In genomic region chr6:56764081-56764566, GRCh38 we compare ENCODE assay signal across 8 cellular contexts.
A peak's percentile ranks its signal among the peaks of the same experiment; 100 is the strongest.
DNase-seq lines count a peak whose midpoint lies in the region; ATAC-seq and TF ChIP-seq lines count a peak whose summit lies in the region.

No MANE protein-coding gene starts in this region.

- DNase-seq in HuH-7 (ENCODE audit: low spot score) (peak; percentile 25), adrenal gland (peak in 6 of 7 donors; percentile 28 to 43 (median 38)), islet precursor cell (peak; percentile 71), NCI-H774 (lab: John Stamatoyannopoulos, UW) (no peak), ovary (no peak), HK-2 (ENCODE audit: unreplicated experiment) (no peak)

- TF ChIP-seq CTCF in GM12872 (IDR thresholded peaks at IDR 0.05; ENCODE audit: insufficient read depth, low read depth, low read length) (peak; percentile 65), adrenal gland (IDR thresholded peaks at IDR 0.05) (peak in 5 of 6 experiments; percentile 45 to 62 (median 55)), ovary (IDR thresholded peaks at IDR 0.05) (no peak)

- H3K4me1 ChIP-seq in adrenal gland (replicated peaks in 1 of 2) (peaks cover 16 to 26% of the 10 kb centered on the region in 2 donors), ovary (ENCODE audit: insufficient read depth) (peaks cover 8% of the 10 kb centered on the region)

- intact Hi-C loops in adrenal gland (cut with DNase I): no loop called here
- intact Hi-C loops in ovary (cut with DNase I): no loop called here

- WGBS in adrenal gland, 4 donors: 22 to 31% (median 27%) methylated on average over 3 of the region's 3 CpGs
- 46 to 59% (median 48%) methylated on average over 3 of the region's 3 CpGs for WGBS in ovary, 3 donors

- no peaks in the 10 kb centered on the region for H3K27me3 ChIP-seq in adrenal gland
- H3K27me3 ChIP-seq in ovary: no peaks in the 10 kb centered on the region

- H3K36me3 ChIP-seq in adrenal gland (replicated peaks in 1 of 2): no peaks in the 10 kb centered on the region
- H3K36me3 ChIP-seq in ovary: no peaks in the 10 kb centered on the region

- TF ChIP-seq POLR2A in adrenal gland (IDR thresholded peaks at IDR 0.05) (no peak), ovary (IDR thresholded peaks at IDR 0.05) (no peak)

- ATAC-seq in GM21576 (IDR thresholded peaks at IDR 0.05; ENCODE audit: unreplicated experiment): peak; percentile 44

- TF ChIP-seq EP300 in ovary (IDR thresholded peaks at IDR 0.05): no peak

- peak overlapping the region in 4 of 5 donors; percentile 21 to 56 (median 40) for H3K27ac ChIP-seq in adrenal gland
- no peak overlapping the region for H3K27ac ChIP-seq in ovary

- no peaks in the 10 kb centered on the region for H3K9me3 ChIP-seq in adrenal gland (replicated peaks in 1 of 3)
- no peaks in the 10 kb centered on the region for H3K9me3 ChIP-seq in ovary

- H3K4me3 ChIP-seq in adrenal gland: no peak overlapping the region
- no peak overlapping the region for H3K4me3 ChIP-seq in ovary

Comparison
In these comparisons a context has a peak if more than half of its experiments do, and no peak if none do; other contexts are left out.
1. CTCF ChIP-seq: peak in GM12872 (single experiment) and adrenal gland (5 of 6); none in ovary (0 of 3).
2. DNase-seq: peak in HuH-7 (single experiment), adrenal gland (6 of 7) and islet precursor cell (single experiment); none in NCI-H774 (single experiment), ovary (0 of 5) and HK-2 (single experiment).
3. H3K27ac ChIP-seq: peak in adrenal gland (4 of 5); none in ovary (0 of 2).